In the genomic region with DNA sequence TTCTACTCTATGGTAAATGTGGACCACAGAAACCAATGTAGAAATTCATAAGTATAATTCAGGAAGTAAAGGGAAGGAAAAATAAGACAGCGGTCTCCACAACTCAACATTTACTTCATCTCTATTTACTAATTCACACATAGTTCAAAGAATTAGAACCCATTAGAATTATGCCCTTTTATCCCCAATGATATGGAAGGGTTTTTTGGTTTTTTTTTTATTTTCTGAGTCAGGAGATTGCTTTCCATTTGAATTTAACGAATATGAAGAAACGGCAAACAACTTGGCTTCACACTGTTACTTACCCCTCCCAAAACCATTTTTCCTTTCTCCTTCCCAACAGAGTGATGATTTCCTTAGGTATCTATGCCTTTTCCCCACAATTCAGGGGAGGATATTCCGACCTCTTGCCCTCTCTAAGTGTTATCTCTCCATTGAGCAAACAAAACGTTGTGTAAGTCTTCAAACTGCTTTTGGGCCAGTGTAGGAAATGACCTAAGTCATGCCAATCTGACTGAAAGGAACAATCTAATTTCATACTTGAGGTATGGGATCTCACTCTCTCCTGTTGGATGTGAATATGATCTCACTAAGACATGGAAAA, we compare ENCODE assay signal across 3 cellular contexts.
TF ChIP-seq lines count a peak whose summit lies in the region.

No MANE protein-coding gene starts in this region.

TF ChIP-seq in A549, 52 proteins besides CTCF, POLR2A, EP300 and RAD21:
- TF ChIP-seq RNF2 (IDR thresholded peaks at IDR 0.05; ENCODE audit: borderline replicate concordance, low read depth) (peak; percentile 94), GATA3 (IDR thresholded peaks at IDR 0.05; ENCODE audit: borderline replicate concordance) (no peak), BHLHE40 (IDR thresholded peaks at IDR 0.05; ENCODE audit: low read depth, low read length) (no peak), CBX8 (IDR thresholded peaks at IDR 0.05) (peak; percentile 75; the same call in 1 of the 2 replicates)
TF ChIP-seq in A549: peak in this region for 2.

TF ChIP-seq in H1, 55 proteins besides CTCF, POLR2A, EP300 and RAD21:
- TF ChIP-seq SP2 (IDR thresholded peaks at IDR 0.05; ENCODE audit: low read length) (no peak), JUND (IDR thresholded peaks at IDR 0.05; ENCODE audit: low read length) (no peak), CEBPB (IDR thresholded peaks at IDR 0.05; ENCODE audit: low read depth, low read length) (no peak), PHF8 (conservative IDR thresholded peaks at IDR 0.05; ENCODE audit: low read depth, low read length) (no peak), TEAD4 (IDR thresholded peaks at IDR 0.05; ENCODE audit: low read depth, low read length) (no peak)

TF ChIP-seq in HepG2, 621 proteins besides CTCF, POLR2A, EP300 and RAD21 (continues in another document):
- no peak for TF ChIP-seq ZSCAN22 (CRISPR knock-in tag; IDR thresholded peaks at IDR 0.05)
- TF ChIP-seq ZIK1 (CRISPR knock-in tag; IDR thresholded peaks at IDR 0.05; ENCODE audit: borderline replicate concordance, low read depth): no peak
- 0 out of 2 replicates have a peak, but pooled peaks have one; percentile 21 for TF ChIP-seq IRF2 (CRISPR knock-in tag; IDR thresholded peaks at IDR 0.05)
- TF ChIP-seq, protein P1, sequence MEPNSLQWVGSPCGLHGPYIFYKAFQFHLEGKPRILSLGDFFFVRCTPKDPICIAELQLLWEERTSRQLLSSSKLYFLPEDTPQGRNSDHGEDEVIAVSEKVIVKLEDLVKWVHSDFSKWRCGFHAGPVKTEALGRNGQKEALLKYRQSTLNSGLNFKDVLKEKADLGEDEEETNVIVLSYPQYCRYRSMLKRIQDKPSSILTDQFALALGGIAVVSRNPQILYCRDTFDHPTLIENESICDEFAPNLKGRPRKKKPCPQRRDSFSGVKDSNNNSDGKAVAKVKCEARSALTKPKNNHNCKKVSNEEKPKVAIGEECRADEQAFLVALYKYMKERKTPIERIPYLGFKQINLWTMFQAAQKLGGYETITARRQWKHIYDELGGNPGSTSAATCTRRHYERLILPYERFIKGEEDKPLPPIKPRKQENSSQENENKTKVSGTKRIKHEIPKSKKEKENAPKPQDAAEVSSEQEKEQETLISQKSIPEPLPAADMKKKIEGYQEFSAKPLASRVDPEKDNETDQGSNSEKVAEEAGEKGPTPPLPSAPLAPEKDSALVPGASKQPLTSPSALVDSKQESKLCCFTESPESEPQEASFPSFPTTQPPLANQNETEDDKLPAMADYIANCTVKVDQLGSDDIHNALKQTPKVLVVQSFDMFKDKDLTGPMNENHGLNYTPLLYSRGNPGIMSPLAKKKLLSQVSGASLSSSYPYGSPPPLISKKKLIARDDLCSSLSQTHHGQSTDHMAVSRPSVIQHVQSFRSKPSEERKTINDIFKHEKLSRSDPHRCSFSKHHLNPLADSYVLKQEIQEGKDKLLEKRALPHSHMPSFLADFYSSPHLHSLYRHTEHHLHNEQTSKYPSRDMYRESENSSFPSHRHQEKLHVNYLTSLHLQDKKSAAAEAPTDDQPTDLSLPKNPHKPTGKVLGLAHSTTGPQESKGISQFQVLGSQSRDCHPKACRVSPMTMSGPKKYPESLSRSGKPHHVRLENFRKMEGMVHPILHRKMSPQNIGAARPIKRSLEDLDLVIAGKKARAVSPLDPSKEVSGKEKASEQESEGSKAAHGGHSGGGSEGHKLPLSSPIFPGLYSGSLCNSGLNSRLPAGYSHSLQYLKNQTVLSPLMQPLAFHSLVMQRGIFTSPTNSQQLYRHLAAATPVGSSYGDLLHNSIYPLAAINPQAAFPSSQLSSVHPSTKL (CRISPR knock-in tag; IDR thresholded peaks at IDR 0.05): peak; percentile 78
- TF ChIP-seq, protein P2, sequence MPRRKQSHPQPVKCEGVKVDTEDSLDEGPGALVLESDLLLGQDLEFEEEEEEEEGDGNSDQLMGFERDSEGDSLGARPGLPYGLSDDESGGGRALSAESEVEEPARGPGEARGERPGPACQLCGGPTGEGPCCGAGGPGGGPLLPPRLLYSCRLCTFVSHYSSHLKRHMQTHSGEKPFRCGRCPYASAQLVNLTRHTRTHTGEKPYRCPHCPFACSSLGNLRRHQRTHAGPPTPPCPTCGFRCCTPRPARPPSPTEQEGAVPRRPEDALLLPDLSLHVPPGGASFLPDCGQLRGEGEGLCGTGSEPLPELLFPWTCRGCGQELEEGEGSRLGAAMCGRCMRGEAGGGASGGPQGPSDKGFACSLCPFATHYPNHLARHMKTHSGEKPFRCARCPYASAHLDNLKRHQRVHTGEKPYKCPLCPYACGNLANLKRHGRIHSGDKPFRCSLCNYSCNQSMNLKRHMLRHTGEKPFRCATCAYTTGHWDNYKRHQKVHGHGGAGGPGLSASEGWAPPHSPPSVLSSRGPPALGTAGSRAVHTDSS (CRISPR knock-in tag; conservative IDR thresholded peaks at IDR 0.05): no peak
- no peak for TF ChIP-seq ASH2L (IDR thresholded peaks at IDR 0.05; ENCODE audit: insufficient read length, low read depth, low read length)
- peak; percentile 42; the same call in 1 of the 2 replicates for TF ChIP-seq RARA (CRISPR knock-in tag; IDR thresholded peaks at IDR 0.05)
- peak; percentile 46; the same call in 1 of the 2 replicates for TF ChIP-seq GATAD2A (CRISPR knock-in tag; IDR thresholded peaks at IDR 0.05)
- no peak for TF ChIP-seq ZNF350 (CRISPR knock-in tag; IDR thresholded peaks at IDR 0.05; ENCODE audit: borderline replicate concordance, low read depth)
- TF ChIP-seq HMG20A (CRISPR knock-in tag; IDR thresholded peaks at IDR 0.05; ENCODE audit: borderline replicate concordance): peak; percentile 75
- TF ChIP-seq SOX13 (IDR thresholded peaks at IDR 0.05): no peak
- TF ChIP-seq SOX13 (CRISPR knock-in tag; conservative IDR thresholded peaks at IDR 0.05 in 1 of 2, IDR thresholded peaks at IDR 0.05 in 1 of 2): peak in 1 of 2 experiments; percentile 42; a peak in 1 of 4 replicates
- TF ChIP-seq, protein P3, sequence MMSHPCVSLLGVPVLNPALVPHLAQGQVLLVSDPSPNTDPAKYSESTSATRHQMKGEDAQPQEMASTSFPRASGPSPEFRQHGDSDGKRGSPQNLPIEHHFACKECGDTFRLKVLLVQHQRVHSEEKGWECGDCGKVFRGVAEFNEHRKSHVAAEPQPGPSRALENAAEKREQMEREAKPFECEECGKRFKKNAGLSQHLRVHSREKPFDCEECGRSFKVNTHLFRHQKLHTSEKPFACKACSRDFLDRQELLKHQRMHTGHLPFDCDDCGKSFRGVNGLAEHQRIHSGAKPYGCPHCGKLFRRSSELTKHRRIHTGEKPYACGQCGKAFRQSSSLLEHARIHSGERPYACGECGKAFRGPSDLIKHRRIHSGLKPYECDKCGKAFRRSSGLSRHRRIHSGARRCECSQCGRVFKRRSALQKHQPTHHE (CRISPR knock-in tag; IDR thresholded peaks at IDR 0.05; ENCODE audit: borderline replicate concordance): no peak
- no peak for TF ChIP-seq ZNF383 (CRISPR knock-in tag; IDR thresholded peaks at IDR 0.05; ENCODE audit: borderline replicate concordance)
- TF ChIP-seq GTF2F1 (IDR thresholded peaks at IDR 0.05; ENCODE audit: low read length): no peak
- TF ChIP-seq ZNF329 (CRISPR knock-in tag; IDR thresholded peaks at IDR 0.05; ENCODE audit: low read depth): no peak
- no peak for TF ChIP-seq FOXA1 (IDR thresholded peaks at IDR 0.05)
- TF ChIP-seq FOXA1 (CRISPR knock-in tag; IDR thresholded peaks at IDR 0.05): peak; percentile 63; the same call in 1 of the 2 replicates
- TF ChIP-seq HNF4A (CRISPR knock-in tag; IDR thresholded peaks at IDR 0.05): peak; percentile 52
- no peak for TF ChIP-seq ZNF3 (CRISPR knock-in tag; IDR thresholded peaks at IDR 0.05)
- TF ChIP-seq TAF15 (IDR thresholded peaks at IDR 0.05; ENCODE audit: low read depth, low read length, poor library complexity, severe bottlenecking): no peak
- TF ChIP-seq, protein P4, sequence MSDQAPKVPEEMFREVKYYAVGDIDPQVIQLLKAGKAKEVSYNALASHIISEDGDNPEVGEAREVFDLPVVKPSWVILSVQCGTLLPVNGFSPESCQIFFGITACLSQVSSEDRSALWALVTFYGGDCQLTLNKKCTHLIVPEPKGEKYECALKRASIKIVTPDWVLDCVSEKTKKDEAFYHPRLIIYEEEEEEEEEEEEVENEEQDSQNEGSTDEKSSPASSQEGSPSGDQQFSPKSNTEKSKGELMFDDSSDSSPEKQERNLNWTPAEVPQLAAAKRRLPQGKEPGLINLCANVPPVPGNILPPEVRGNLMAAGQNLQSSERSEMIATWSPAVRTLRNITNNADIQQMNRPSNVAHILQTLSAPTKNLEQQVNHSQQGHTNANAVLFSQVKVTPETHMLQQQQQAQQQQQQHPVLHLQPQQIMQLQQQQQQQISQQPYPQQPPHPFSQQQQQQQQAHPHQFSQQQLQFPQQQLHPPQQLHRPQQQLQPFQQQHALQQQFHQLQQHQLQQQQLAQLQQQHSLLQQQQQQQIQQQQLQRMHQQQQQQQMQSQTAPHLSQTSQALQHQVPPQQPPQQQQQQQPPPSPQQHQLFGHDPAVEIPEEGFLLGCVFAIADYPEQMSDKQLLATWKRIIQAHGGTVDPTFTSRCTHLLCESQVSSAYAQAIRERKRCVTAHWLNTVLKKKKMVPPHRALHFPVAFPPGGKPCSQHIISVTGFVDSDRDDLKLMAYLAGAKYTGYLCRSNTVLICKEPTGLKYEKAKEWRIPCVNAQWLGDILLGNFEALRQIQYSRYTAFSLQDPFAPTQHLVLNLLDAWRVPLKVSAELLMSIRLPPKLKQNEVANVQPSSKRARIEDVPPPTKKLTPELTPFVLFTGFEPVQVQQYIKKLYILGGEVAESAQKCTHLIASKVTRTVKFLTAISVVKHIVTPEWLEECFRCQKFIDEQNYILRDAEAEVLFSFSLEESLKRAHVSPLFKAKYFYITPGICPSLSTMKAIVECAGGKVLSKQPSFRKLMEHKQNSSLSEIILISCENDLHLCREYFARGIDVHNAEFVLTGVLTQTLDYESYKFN (CRISPR knock-in tag; conservative IDR thresholded peaks at IDR 0.05): 0 out of 2 replicates have a peak, but pooled peaks have one; percentile 17
- 0 out of 2 replicates have a peak, but pooled peaks have one; percentile 33 for TF ChIP-seq ZNF614 (CRISPR knock-in tag; IDR thresholded peaks at IDR 0.05; ENCODE audit: borderline replicate concordance)
- TF ChIP-seq, protein P5, sequence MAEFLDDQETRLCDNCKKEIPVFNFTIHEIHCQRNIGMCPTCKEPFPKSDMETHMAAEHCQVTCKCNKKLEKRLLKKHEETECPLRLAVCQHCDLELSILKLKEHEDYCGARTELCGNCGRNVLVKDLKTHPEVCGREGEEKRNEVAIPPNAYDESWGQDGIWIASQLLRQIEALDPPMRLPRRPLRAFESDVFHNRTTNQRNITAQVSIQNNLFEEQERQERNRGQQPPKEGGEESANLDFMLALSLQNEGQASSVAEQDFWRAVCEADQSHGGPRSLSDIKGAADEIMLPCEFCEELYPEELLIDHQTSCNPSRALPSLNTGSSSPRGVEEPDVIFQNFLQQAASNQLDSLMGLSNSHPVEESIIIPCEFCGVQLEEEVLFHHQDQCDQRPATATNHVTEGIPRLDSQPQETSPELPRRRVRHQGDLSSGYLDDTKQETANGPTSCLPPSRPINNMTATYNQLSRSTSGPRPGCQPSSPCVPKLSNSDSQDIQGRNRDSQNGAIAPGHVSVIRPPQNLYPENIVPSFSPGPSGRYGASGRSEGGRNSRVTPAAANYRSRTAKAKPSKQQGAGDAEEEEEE (CRISPR knock-in tag; IDR thresholded peaks at IDR 0.05; ENCODE audit: borderline replicate concordance): no peak
- no peak for TF ChIP-seq IKZF4 (CRISPR knock-in tag; IDR thresholded peaks at IDR 0.05; ENCODE audit: borderline replicate concordance, low read depth, not compliant biosample characterization)
- no peak for TF ChIP-seq ZC3H4 (CRISPR knock-in tag; IDR thresholded peaks at IDR 0.05; ENCODE audit: borderline replicate concordance)
- TF ChIP-seq, protein P6, sequence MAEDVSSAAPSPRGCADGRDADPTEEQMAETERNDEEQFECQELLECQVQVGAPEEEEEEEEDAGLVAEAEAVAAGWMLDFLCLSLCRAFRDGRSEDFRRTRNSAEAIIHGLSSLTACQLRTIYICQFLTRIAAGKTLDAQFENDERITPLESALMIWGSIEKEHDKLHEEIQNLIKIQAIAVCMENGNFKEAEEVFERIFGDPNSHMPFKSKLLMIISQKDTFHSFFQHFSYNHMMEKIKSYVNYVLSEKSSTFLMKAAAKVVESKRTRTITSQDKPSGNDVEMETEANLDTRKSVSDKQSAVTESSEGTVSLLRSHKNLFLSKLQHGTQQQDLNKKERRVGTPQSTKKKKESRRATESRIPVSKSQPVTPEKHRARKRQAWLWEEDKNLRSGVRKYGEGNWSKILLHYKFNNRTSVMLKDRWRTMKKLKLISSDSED (CRISPR knock-in tag; IDR thresholded peaks at IDR 0.05): no peak
- no peak for TF ChIP-seq WIZ (CRISPR knock-in tag; IDR thresholded peaks at IDR 0.05)
- no peak for TF ChIP-seq THYN1 (CRISPR knock-in tag; IDR thresholded peaks at IDR 0.05; ENCODE audit: borderline replicate concordance, low read depth)
- TF ChIP-seq KLF11 (CRISPR knock-in tag; IDR thresholded peaks at IDR 0.05): no peak
- no peak for TF ChIP-seq KMT2A (CRISPR knock-in tag; IDR thresholded peaks at IDR 0.05)
- no peak for TF ChIP-seq GPN1 (CRISPR knock-in tag; IDR thresholded peaks at IDR 0.05; ENCODE audit: borderline replicate concordance)
- 0 out of 2 replicates have a peak, but pooled peaks have one; percentile 28 for TF ChIP-seq POGZ (CRISPR knock-in tag; IDR thresholded peaks at IDR 0.05)
- TF ChIP-seq PAF1 (CRISPR knock-in tag; IDR thresholded peaks at IDR 0.05): no peak
- no peak for TF ChIP-seq SOX6 (IDR thresholded peaks at IDR 0.05)
- peak; percentile 28; the same call in 1 of the 2 replicates for TF ChIP-seq SOX6 (CRISPR knock-in tag; IDR thresholded peaks at IDR 0.05)
- TF ChIP-seq, protein P7, sequence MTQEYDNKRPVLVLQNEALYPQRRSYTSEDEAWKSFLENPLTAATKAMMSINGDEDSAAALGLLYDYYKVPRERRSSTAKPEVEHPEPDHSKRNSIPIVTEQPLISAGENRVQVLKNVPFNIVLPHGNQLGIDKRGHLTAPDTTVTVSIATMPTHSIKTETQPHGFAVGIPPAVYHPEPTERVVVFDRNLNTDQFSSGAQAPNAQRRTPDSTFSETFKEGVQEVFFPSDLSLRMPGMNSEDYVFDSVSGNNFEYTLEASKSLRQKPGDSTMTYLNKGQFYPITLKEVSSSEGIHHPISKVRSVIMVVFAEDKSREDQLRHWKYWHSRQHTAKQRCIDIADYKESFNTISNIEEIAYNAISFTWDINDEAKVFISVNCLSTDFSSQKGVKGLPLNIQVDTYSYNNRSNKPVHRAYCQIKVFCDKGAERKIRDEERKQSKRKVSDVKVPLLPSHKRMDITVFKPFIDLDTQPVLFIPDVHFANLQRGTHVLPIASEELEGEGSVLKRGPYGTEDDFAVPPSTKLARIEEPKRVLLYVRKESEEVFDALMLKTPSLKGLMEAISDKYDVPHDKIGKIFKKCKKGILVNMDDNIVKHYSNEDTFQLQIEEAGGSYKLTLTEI (CRISPR knock-in tag; conservative IDR thresholded peaks at IDR 0.05): no peak
